Comparison of ENCODE assay signal across 1 cellular context in the genomic region with DNA sequence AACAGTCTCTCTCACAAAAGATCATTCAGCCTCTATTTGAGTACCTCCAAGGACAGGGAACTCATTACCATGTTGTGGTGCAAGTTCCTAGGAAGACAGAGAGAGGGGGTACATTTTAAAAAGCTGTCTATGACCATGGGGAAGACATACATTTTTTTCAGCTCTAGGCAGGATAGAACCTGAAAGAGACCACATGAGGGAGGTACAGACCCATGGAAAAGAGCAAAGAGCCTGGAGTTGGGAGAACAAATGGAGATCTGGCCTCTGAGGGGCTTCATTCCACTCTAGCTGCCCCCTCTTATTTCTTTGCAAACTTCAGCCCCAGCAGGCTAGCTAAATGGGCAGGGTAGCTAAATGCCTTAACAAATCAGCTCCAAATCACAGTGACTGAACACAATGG.
TF ChIP-seq lines count a peak whose summit lies in the region.

No MANE protein-coding gene starts in this region.

TF ChIP-seq in HepG2, 621 proteins besides CTCF, POLR2A, EP300 and RAD21:
- no peak for TF ChIP-seq CAMTA2 (CRISPR knock-in tag; IDR thresholded peaks at IDR 0.05; ENCODE audit: borderline replicate concordance)
- TF ChIP-seq STAG1 (CRISPR knock-in tag; IDR thresholded peaks at IDR 0.05), result peak; percentile 36
- TF ChIP-seq, protein P1, sequence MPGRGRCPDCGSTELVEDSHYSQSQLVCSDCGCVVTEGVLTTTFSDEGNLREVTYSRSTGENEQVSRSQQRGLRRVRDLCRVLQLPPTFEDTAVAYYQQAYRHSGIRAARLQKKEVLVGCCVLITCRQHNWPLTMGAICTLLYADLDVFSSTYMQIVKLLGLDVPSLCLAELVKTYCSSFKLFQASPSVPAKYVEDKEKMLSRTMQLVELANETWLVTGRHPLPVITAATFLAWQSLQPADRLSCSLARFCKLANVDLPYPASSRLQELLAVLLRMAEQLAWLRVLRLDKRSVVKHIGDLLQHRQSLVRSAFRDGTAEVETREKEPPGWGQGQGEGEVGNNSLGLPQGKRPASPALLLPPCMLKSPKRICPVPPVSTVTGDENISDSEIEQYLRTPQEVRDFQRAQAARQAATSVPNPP (CRISPR knock-in tag; IDR thresholded peaks at IDR 0.05), result no peak
- TF ChIP-seq ZNF337 (CRISPR knock-in tag; IDR thresholded peaks at IDR 0.05; ENCODE audit: borderline replicate concordance, low read depth), result no peak
- TF ChIP-seq, protein P2, sequence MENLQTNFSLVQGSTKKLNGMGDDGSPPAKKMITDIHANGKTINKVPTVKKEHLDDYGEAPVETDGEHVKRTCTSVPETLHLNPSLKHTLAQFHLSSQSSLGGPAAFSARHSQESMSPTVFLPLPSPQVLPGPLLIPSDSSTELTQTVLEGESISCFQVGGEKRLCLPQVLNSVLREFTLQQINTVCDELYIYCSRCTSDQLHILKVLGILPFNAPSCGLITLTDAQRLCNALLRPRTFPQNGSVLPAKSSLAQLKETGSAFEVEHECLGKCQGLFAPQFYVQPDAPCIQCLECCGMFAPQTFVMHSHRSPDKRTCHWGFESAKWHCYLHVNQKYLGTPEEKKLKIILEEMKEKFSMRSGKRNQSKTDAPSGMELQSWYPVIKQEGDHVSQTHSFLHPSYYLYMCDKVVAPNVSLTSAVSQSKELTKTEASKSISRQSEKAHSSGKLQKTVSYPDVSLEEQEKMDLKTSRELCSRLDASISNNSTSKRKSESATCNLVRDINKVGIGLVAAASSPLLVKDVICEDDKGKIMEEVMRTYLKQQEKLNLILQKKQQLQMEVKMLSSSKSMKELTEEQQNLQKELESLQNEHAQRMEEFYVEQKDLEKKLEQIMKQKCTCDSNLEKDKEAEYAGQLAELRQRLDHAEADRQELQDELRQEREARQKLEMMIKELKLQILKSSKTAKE (CRISPR knock-in tag; IDR thresholded peaks at IDR 0.05; ENCODE audit: borderline replicate concordance), result no peak
- no peak for TF ChIP-seq ZBTB8A (CRISPR knock-in tag; IDR thresholded peaks at IDR 0.05; ENCODE audit: borderline replicate concordance, low read depth)
- no peak for TF ChIP-seq ZBTB20 (CRISPR knock-in tag; IDR thresholded peaks at IDR 0.05; ENCODE audit: borderline replicate concordance, low read depth)
- TF ChIP-seq ZSCAN30 (CRISPR knock-in tag; IDR thresholded peaks at IDR 0.05), result no peak
- TF ChIP-seq, protein P3, sequence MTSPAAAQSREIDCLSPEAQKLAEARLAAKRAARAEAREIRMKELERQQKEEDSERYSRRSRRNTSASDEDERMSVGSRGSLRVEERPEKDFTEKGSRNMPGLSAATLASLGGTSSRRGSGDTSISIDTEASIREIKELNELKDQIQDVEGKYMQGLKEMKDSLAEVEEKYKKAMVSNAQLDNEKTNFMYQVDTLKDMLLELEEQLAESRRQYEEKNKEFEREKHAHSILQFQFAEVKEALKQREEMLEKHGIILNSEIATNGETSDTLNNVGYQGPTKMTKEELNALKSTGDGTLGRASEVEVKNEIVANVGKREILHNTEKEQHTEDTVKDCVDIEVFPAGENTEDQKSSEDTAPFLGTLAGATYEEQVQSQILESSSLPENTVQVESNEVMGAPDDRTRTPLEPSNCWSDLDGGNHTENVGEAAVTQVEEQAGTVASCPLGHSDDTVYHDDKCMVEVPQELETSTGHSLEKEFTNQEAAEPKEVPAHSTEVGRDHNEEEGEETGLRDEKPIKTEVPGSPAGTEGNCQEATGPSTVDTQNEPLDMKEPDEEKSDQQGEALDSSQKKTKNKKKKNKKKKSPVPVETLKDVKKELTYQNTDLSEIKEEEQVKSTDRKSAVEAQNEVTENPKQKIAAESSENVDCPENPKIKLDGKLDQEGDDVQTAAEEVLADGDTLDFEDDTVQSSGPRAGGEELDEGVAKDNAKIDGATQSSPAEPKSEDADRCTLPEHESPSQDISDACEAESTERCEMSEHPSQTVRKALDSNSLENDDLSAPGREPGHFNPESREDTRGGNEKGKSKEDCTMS (CRISPR knock-in tag; conservative IDR thresholded peaks at IDR 0.05), result no peak
